In the genomic region with DNA sequence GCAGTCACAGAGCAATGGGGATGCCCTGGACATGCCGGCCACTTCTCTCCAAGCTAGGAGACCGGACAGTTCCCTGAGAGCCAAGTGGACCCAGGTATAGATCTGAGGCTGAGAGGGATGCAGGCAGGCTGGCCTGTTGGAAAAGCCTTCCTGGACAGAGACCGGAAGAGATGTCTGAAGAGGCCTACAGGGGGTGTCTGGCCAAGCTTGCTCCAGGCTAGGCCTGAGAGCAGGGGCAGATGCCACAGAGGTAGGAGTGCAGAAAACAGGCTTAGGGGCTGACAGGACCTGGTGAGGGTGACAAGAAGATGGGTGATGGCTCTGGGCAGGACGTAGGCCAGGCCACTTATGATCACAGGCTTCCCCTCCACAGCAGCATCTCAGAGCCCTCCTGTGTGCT, we compare ENCODE assay signal across 21 cellular contexts.
"Had no signal": no experiment of that assay in that cellular context is flagged by ENCODE, and none has a peak within 500 bp of the region (broad histone marks: within the 10 kb centered on the region; RNA-seq: fewer than 3 reads in every experiment).

No MANE protein-coding gene starts in this region.

- H3K36me3 Mint-ChIP-seq: naive B cell had no signal

- H3K9me3 Mint-ChIP-seq: naive B cell, nephron had no signal

- H3K27ac Mint-ChIP-seq: nephron had no signal

- H2AFZ ChIP-seq: hepatocyte had no signal

- H3K27ac ChIP-seq: dorsolateral prefrontal cortex, foreskin keratinocyte, hepatocyte, left ventricle myocardium inferior, lower lobe of right lung, neutrophil, right atrium auricular region, sigmoid colon, skin epidermis, thyroid gland, upper lobe of left lung, uterus had no signal

- H3K4me1 Mint-ChIP-seq: nephron had no signal

- H3K4me3 Mint-ChIP-seq: naive B cell, nephron had no signal

- H3K27me3 Mint-ChIP-seq: naive B cell had no signal

- ATAC-seq: foreskin keratinocyte, left cardiac atrium, lower lobe of right lung had no signal

- DNase-seq: cortex of kidney; dorsolateral prefrontal cortex; effector CD8-positive, alpha-beta T cell; foreskin keratinocyte; head of caudate nucleus; kidney; left cardiac atrium; left ventricle myocardium inferior; lower lobe of right lung; mesenchymal stem cell; naive B cell; sigmoid colon; stimulated activated naive CD4-positive, alpha-beta T cell treated with Interleukin-2 at 50 U/mL for 16 hours; thyroid gland; upper lobe of left lung; uterus had no signal

- H3K36me3 ChIP-seq: neutrophil, thyroid gland, uterus had no signal

- FAIRE-seq: kidney had no signal

- H3K4me1 ChIP-seq: foreskin keratinocyte, lower lobe of right lung, right atrium auricular region, sigmoid colon, thyroid gland, upper lobe of left lung, uterus had no signal

- H3K4me3 ChIP-seq: dorsolateral prefrontal cortex, hepatocyte, left ventricle myocardium inferior, lower lobe of right lung, right atrium auricular region, sigmoid colon, skin epidermis, thyroid gland, upper lobe of left lung, uterus had no signal

- H3K27me3 ChIP-seq: dorsolateral prefrontal cortex, foreskin keratinocyte, hepatocyte, neutrophil, right atrium auricular region, sigmoid colon, thyroid gland, upper lobe of left lung, uterus had no signal

- H3K4me2 ChIP-seq: hepatocyte had no signal

- H3K79me2 ChIP-seq: hepatocyte had no signal

- H3K9me3 ChIP-seq: left ventricle myocardium inferior, lower lobe of right lung, neutrophil, right atrium auricular region, sigmoid colon, thyroid gland, upper lobe of left lung, uterus had no signal
